12 cellular contexts compared by ENCODE assay signal in the genomic region with DNA sequence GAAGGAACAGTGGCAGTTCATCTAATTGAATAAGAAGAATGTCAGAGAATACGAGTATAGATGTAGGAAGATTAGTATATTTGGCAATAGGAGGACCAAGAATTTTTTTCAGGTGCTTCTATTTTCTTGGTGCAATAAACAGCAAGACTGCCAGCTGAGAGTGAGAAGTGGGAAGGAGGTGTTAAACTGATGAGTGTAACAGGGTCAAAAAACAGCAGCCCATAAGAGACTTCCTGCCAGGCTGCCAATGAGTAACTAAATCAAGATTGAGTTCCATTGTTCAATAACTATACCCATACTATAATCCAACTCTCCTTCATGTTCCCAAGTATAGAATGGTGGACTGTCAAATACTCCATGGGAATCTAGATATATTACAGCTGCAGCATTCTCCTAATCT.
"Had no signal": no experiment of that assay in that cellular context is flagged by ENCODE, and none has a peak within 500 bp of the region (broad histone marks: within the 10 kb centered on the region; RNA-seq: fewer than 3 reads in every experiment).

No MANE protein-coding gene starts in this region.

- ATAC-seq: heart left ventricle had no signal

- H3K9me3 Mint-ChIP-seq: neural crest cell had no signal

- DNase-seq: activated CD4-positive, CD25-positive, alpha-beta regulatory T cell treated with anti-CD3 and anti-CD28 coated beads, Interleukin-2, amount 50 U/mL, for 72 hours; activated gamma-delta T cell; foreskin melanocyte; heart left ventricle; islet precursor cell; left ventricle myocardium inferior; mesenchymal stem cell; ovary; stimulated activated CD4-positive, alpha-beta T cell treated with anti-CD3 and anti-CD28 coated beads, Interleukin-4, amount 100 ng/mL, for 4 hours; thyroid gland; uterus had no signal
